In the genomic region with DNA sequence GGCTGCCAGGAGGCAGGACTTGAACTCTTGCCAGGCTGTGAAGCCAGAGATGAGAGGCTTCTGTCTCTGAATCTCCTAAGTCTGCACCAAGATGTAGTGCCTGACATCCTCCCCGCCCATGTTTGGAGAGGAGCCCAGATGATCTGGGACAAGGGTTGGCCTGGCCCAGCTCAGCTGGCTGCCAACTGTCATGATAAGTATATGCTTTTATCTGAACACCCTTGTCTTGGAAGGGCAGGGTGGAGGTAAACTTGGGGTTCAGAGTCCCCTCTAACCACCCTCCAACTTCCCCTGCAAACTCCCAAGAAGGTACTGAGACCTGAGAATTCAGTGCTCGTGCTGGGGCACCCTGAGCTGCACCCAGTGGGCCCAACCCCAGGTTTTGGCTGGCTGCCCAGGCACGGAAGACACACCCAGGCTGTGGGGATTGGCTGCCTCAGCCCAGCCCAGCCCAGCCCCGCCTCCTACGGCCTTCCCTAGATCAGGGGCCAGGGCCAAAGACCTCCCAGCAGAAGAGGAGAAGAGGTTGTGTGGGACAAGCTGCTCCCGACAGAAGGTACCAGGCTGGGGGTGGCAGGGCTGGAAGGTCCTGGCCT, we compare ENCODE assay signal across 9 cellular contexts. TPM values are rescaled to one million over a fixed set of nuclear protein-coding genes. Genes with fewer than 3 reads are reported as not detected.
DNase-seq lines count a peak whose midpoint lies in the region; ATAC-seq and TF ChIP-seq lines count a peak whose summit lies in the region.
"Had no signal": no experiment of that assay in that cellular context is flagged by ENCODE, and none has a peak within 500 bp of the region (broad histone marks: within the 10 kb centered on the region; RNA-seq: fewer than 3 reads in every experiment).

Gene CYP4F12, plus strand, starts transcription at position 508 of the 596 bp plus-strand sequence. CDS start 443 bp downstream, outside the sequence.

- peak within 1 kb of the TSS; percentile 85 for H3K27ac Mint-ChIP-seq in T-helper 17 cell
- peak within 1 kb of the TSS; percentile 77 for H3K27ac Mint-ChIP-seq in stimulated activated effector memory CD8-positive, alpha-beta T cell treated with anti-CD3 and anti-CD28 coated beads, Interleukin-12 subunit alpha, Interleukin-12 subunit beta, amount 100 ng/mL, for 72 hours

- H3K4me1 Mint-ChIP-seq in T-helper 17 cell = peaks cover 24% of the 10 kb centered on the region
- H3K4me1 Mint-ChIP-seq in stimulated activated effector memory CD8-positive, alpha-beta T cell treated with anti-CD3 and anti-CD28 coated beads, Interleukin-12 subunit alpha, Interleukin-12 subunit beta, amount 100 ng/mL, for 72 hours = peaks cover 39% of the 10 kb centered on the region

- ATAC-seq in T-helper 17 cell = peak; percentile 73
- ATAC-seq in stimulated activated effector memory CD8-positive, alpha-beta T cell treated with anti-CD3 and anti-CD28 coated beads, Interleukin-12 subunit alpha, Interleukin-12 subunit beta, amount 100 ng/mL, for 72 hours = peak; percentile 49
- ATAC-seq in HG02798 (IDR thresholded peaks at IDR 0.05; ENCODE audit: poor library complexity, unreplicated experiment) = no peak

- no peaks in the 10 kb centered on the region for H3K27me3 Mint-ChIP-seq in T-helper 17 cell

- no peaks in the 10 kb centered on the region for H3K36me3 Mint-ChIP-seq in T-helper 17 cell (ENCODE audit: low read depth)
- H3K36me3 Mint-ChIP-seq in stimulated activated effector memory CD8-positive, alpha-beta T cell treated with anti-CD3 and anti-CD28 coated beads, Interleukin-12 subunit alpha, Interleukin-12 subunit beta, amount 100 ng/mL, for 72 hours = peaks cover 19% of the 10 kb centered on the region

- peak; percentile 3 for DNase-seq in HK-2 (ENCODE audit: unreplicated experiment)
- peak in 1 of 3 donors; percentile 21 for DNase-seq in T-helper 17 cell
- peak; percentile 86 for DNase-seq in cardiac septum (ENCODE audit: low spot score)
- DNase-seq in stimulated activated effector memory CD8-positive, alpha-beta T cell treated with anti-CD3 and anti-CD28 coated beads, Interleukin-12 subunit alpha, Interleukin-12 subunit beta, amount 100 ng/mL, for 72 hours (ENCODE audit: low spot score in 2 of 2) = no peak
- no peak for DNase-seq in GM13976 (ENCODE audit: low spot score)
- DNase-seq in NCI-H187 (lab: John Stamatoyannopoulos, UW) = no peak
- DNase-seq in NCI-H128 (lab: John Stamatoyannopoulos, UW; ENCODE audit: unreplicated experiment) = no peak
- DNase-seq: T1000 had no signal

- H3K4me3 Mint-ChIP-seq in T-helper 17 cell = peak within 1 kb of the TSS; percentile 72
- no peak within 1 kb of the TSS for H3K4me3 Mint-ChIP-seq in stimulated activated effector memory CD8-positive, alpha-beta T cell treated with anti-CD3 and anti-CD28 coated beads, Interleukin-12 subunit alpha, Interleukin-12 subunit beta, amount 100 ng/mL, for 72 hours

- intact Hi-C loops in cardiac septum (cut with DNase I) = no loop called here

- in situ Hi-C loops in GM13976 (cut with MboI; ENCODE audit: low sequenced_read_pairs, unreplicated experiment) = no loop called here

- H3K9me3 Mint-ChIP-seq in stimulated activated effector memory CD8-positive, alpha-beta T cell treated with anti-CD3 and anti-CD28 coated beads, Interleukin-12 subunit alpha, Interleukin-12 subunit beta, amount 100 ng/mL, for 72 hours = peaks cover 11% of the 10 kb centered on the region

- TF ChIP-seq CTCF in GM13976 (IDR thresholded peaks at IDR 0.05; ENCODE audit: borderline replicate concordance, control extremely low read depth, extremely low read depth, insufficient read depth, missing control alignments) = no peak

- no peaks in the 10 kb centered on the region for H3K9me3 ChIP-seq in T-helper 17 cell (ENCODE audit: control insufficient read depth, low read length, poor library complexity, severe bottlenecking)

RNA-seq across cellular contexts. Expression of gene CYP4F12, which starts in this region (rescaled TPM):
- 1 to 10 TPM; 1.9 to 5.2 TPM for total RNA-seq in T-helper 17 cell
- 1.9 TPM for total RNA-seq in cardiac septum

Comparison
In these comparisons a context has a peak if more than half of its experiments do, and no peak if none do; other contexts are left out.
1. DNase-seq: peak in HK-2 (single experiment) and cardiac septum (single experiment); none in stimulated activated effector memory CD8-positive, alpha-beta T cell treated with anti-CD3 and anti-CD28 coated beads, Interleukin-12 subunit alpha, Interleukin-12 subunit beta, amount 100 ng/mL, for 72 hours (0 of 2), GM13976 (single experiment), NCI-H187 (0 of 2) and NCI-H128 (single experiment).